26 cellular contexts compared by ENCODE assay signal in genomic region chr10:3380392-3381050, GRCh38.
"Had no signal": no experiment of that assay in that cellular context is flagged by ENCODE, and none has a peak within 500 bp of the region (broad histone marks: within the 10 kb centered on the region; RNA-seq: fewer than 3 reads in every experiment).

No MANE protein-coding gene starts in this region.

- ATAC-seq: effector memory CD8-positive, alpha-beta T cell; esophagus mucosa; foreskin keratinocyte; gastrocnemius medialis; gastroesophageal sphincter; heart left ventricle; heart right ventricle had no signal

- DNase-seq: colonic mucosa; cortex of kidney; dermis blood vessel endothelial cell; dorsolateral prefrontal cortex; effector CD4-positive, alpha-beta T cell; effector CD8-positive, alpha-beta T cell; effector memory CD4-positive, alpha-beta T cell; effector memory CD8-positive, alpha-beta T cell; endodermal cell; erythroblast; esophagus squamous epithelium; foreskin fibroblast; foreskin keratinocyte; gastrocnemius medialis; glutamatergic neuron; head of caudate nucleus; heart left ventricle; heart right ventricle had no signal

- H3K36me3 ChIP-seq: colonic mucosa, esophagus muscularis mucosa, esophagus squamous epithelium, gastrocnemius medialis, gastroesophageal sphincter, heart left ventricle, heart right ventricle had no signal

- FAIRE-seq: colon, endometrium, frontal cortex had no signal

- H3K4me3 ChIP-seq: colonic mucosa, coronary artery, dorsolateral prefrontal cortex, esophagus muscularis mucosa, esophagus squamous epithelium, gastrocnemius medialis, gastroesophageal sphincter, heart left ventricle, heart right ventricle had no signal

- H3K27ac ChIP-seq: colonic mucosa, coronary artery, dorsolateral prefrontal cortex, epithelial cell of prostate, esophagus muscularis mucosa, esophagus squamous epithelium, foreskin keratinocyte, gastrocnemius medialis, gastroesophageal sphincter, heart left ventricle, heart right ventricle had no signal

- H3K4me1 ChIP-seq: colonic mucosa, esophagus muscularis mucosa, esophagus squamous epithelium, foreskin keratinocyte, gastrocnemius medialis, gastroesophageal sphincter, heart left ventricle, heart right ventricle had no signal

- H3K27me3 ChIP-seq: colonic mucosa, dorsolateral prefrontal cortex, esophagus muscularis mucosa, esophagus squamous epithelium, foreskin keratinocyte, gastroesophageal sphincter, heart left ventricle, heart right ventricle had no signal

- H3K9me3 ChIP-seq: colonic mucosa had no signal
